In the genomic region with DNA sequence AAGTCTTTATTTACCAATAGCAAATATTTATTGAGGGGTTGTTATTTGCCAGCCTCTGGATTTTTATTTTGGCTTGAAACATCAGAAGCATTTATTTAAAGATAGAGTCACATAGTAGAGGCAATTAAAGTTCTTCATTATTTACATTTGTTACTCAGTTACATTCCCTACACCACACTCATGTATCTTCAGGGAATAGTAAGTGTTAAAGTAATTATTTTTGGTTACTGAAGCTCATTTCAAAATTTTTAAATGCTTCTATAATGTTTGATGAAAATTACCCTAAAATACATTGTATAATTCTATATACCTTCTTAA, we compare ENCODE assay signal across 24 cellular contexts.
DNase-seq lines count a peak whose midpoint lies in the region; ATAC-seq, FAIRE-seq and TF ChIP-seq lines count a peak whose summit lies in the region.
"Had no signal": no experiment of that assay in that cellular context is flagged by ENCODE, and none has a peak within 500 bp of the region (broad histone marks: within the 10 kb centered on the region; RNA-seq: fewer than 3 reads in every experiment).

No MANE protein-coding gene starts in this region.

- CTCF ChIA-PET in activated CD8-positive, alpha-beta memory T cell treated with anti-CD3 and anti-CD28 coated beads, Interleukin-2, amount 10 ng/mL, durations not matched to agents 7 days and 5 days (lab: Charles Lee) = no interaction called here

- peak overlapping the region; percentile 43; the same call in 1 of the 2 replicates for H3K27ac ChIP-seq in C4-2B
- H3K27ac ChIP-seq in VCaP = peak overlapping the region; percentile 38
- H3K27ac ChIP-seq: A549; BLaER1 treated with 17β-estradiol and CSF1 and Interleukin-3, amounts not matched to agents 10 nM and 100 nM; GM23248 had no signal

- FAIRE-seq in HTR-8/SVneo (lab: Jason Lieb, UNC) (peak; percentile 16), urothelium cell line (lab: Jason Lieb, UNC) (peak; percentile 17)
- FAIRE-seq: A549, GM12891, H1 had no signal

- H3K27ac Mint-ChIP-seq in activated CD8-positive, alpha-beta memory T cell treated with anti-CD3 and anti-CD28 coated beads, Interleukin-2, amount 10 ng/mL, durations not matched to agents 7 days and 5 days = no peak overlapping the region

- TF ChIP-seq CTCF in C4-2B (conservative IDR thresholded peaks at IDR 0.05) = no peak
- no peak for TF ChIP-seq CTCF in VCaP (conservative IDR thresholded peaks at IDR 0.05)

- no peaks in the 10 kb centered on the region for H3K27me3 Mint-ChIP-seq in activated CD8-positive, alpha-beta memory T cell treated with anti-CD3 and anti-CD28 coated beads, Interleukin-2, amount 10 ng/mL, durations not matched to agents 7 days and 5 days
- H3K27me3 Mint-ChIP-seq: CD4-positive, alpha-beta memory T cell had no signal

- no peaks in the 10 kb centered on the region for H3K9me3 Mint-ChIP-seq in activated CD8-positive, alpha-beta memory T cell treated with anti-CD3 and anti-CD28 coated beads, Interleukin-2, amount 10 ng/mL, durations not matched to agents 7 days and 5 days (ENCODE audit: low read depth)
- H3K9me3 Mint-ChIP-seq: CD4-positive, alpha-beta memory T cell had no signal

- peaks cover 14% of the 10 kb centered on the region for H3K36me3 Mint-ChIP-seq in activated CD8-positive, alpha-beta memory T cell treated with anti-CD3 and anti-CD28 coated beads, Interleukin-2, amount 10 ng/mL, durations not matched to agents 7 days and 5 days

- H3K4me3 Mint-ChIP-seq in activated CD8-positive, alpha-beta memory T cell treated with anti-CD3 and anti-CD28 coated beads, Interleukin-2, amount 10 ng/mL, durations not matched to agents 7 days and 5 days = no peak overlapping the region
- H3K4me3 Mint-ChIP-seq: CD4-positive, alpha-beta memory T cell had no signal

- H3K4me1 Mint-ChIP-seq in activated CD8-positive, alpha-beta memory T cell treated with anti-CD3 and anti-CD28 coated beads, Interleukin-2, amount 10 ng/mL, durations not matched to agents 7 days and 5 days = no peaks in the 10 kb centered on the region

- ATAC-seq in activated CD8-positive, alpha-beta memory T cell treated with anti-CD3 and anti-CD28 coated beads, Interleukin-2, amount 10 ng/mL, durations not matched to agents 7 days and 5 days = no peak
- ATAC-seq in GM21528 (IDR thresholded peaks at IDR 0.05; ENCODE audit: low FRiP score, unreplicated experiment) (no peak), HG03521 (IDR thresholded peaks at IDR 0.05; ENCODE audit: unreplicated experiment) (no peak)
- ATAC-seq: A549 had no signal

- DNase-seq in HTR-8/SVneo (ENCODE audit: insufficient read length, low spot score) (no peak), urothelium cell line (ENCODE audit: low spot score) (no peak)
- DNase-seq in activated CD8-positive, alpha-beta memory T cell treated with anti-CD3 and anti-CD28 coated beads, Interleukin-2, amount 10 ng/mL, durations not matched to agents 7 days and 5 days = no peak
- DNase-seq: 8988T; ACHN; AML-193; BE2C; Calu3; CD4-positive, alpha-beta memory T cell; COR-L47; DMS53; DMS79 treated with DMSO at 0.1 percent for 48 hours; GF-D8; GM23248; H7; HCEC 1CT had no signal
